21 cellular contexts compared by ENCODE assay signal in the genomic region with DNA sequence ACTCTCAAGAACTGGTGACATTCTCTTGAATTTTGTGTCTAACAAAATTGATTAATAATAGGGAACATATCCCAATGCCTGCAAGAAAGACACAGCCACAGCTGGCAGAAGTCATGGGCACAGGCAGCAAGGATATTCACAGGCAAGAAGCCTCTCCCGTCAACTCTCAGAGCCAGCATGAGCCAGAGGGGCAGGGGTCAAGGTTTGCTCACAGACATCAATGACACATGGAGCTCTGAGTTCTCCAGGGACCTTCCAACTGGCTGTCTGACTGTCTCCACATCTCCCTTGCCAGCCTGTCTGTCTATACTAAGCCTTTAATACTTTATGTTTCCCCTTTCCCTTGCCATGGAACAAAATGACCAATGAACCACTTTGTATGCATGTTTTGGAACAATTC.
"Had no signal": no experiment of that assay in that cellular context is flagged by ENCODE, and none has a peak within 500 bp of the region (broad histone marks: within the 10 kb centered on the region; RNA-seq: fewer than 3 reads in every experiment).

No MANE protein-coding gene starts in this region.

- DNase-seq: activated CD4-positive, alpha-beta T cell treated with anti-CD3 and anti-CD28 coated beads, Interleukin-2, amount 10 ng/mL, durations not matched to agents 24 days and 14 days; activated CD8-positive, alpha-beta T cell treated with anti-CD3 and anti-CD28 coated beads, Interleukin-2, amount 10 ng/mL, durations not matched to agents 7 days and 5 days; activated gamma-delta T cell treated with Interleukin-2 at 50 U/mL for 16 hours; brain microvascular endothelial cell; central memory CD4-positive, alpha-beta T cell; effector memory CD4-positive, alpha-beta T cell; hippocampal formation; kidney glomerular epithelial cell; left ventricle myocardium inferior; naive thymus-derived CD8-positive, alpha-beta T cell; pancreas; stimulated activated CD4-positive, alpha-beta T cell treated with anti-CD3 and anti-CD28 coated beads, Interleukin-2, amount 100 ng/mL, for 24 hours; stomach; upper lobe of left lung had no signal

- H3K27ac Mint-ChIP-seq: activated CD4-positive, alpha-beta T cell treated with anti-CD3 and anti-CD28 coated beads, Interleukin-2, amount 10 ng/mL, durations not matched to agents 24 days and 14 days; activated CD8-positive, alpha-beta T cell treated with anti-CD3 and anti-CD28 coated beads, Interleukin-2, amount 10 ng/mL, durations not matched to agents 7 days and 5 days; activated naive CD4-positive, alpha-beta T cell treated with anti-CD3 and anti-CD28 coated beads, Interleukin-2, amount 50 U/mL, for 24 hours; mesothelial cell of epicardium; stimulated activated effector memory CD8-positive, alpha-beta T cell treated with anti-CD3 and anti-CD28 coated beads, Interleukin-12 subunit alpha, Interleukin-12 subunit beta, amount 100 ng/mL, for 72 hours had no signal

- H3K4me1 Mint-ChIP-seq: activated naive CD4-positive, alpha-beta T cell treated with anti-CD3 and anti-CD28 coated beads, Interleukin-2, amount 50 U/mL, for 24 hours; naive thymus-derived CD8-positive, alpha-beta T cell had no signal

- H3K27me3 ChIP-seq: ascending aorta, brain microvascular endothelial cell, pancreas, stomach, upper lobe of left lung had no signal

- H3K9me3 ChIP-seq: ascending aorta, left ventricle myocardium inferior, pancreas, stomach, thoracic aorta, upper lobe of left lung had no signal

- H3K27me3 Mint-ChIP-seq: activated naive CD4-positive, alpha-beta T cell treated with anti-CD3 and anti-CD28 coated beads, Interleukin-2, amount 50 U/mL, for 24 hours had no signal

- H3K4me1 ChIP-seq: ascending aorta had no signal

- ATAC-seq: activated CD4-positive, CD25-positive, alpha-beta regulatory T cell treated with anti-CD3 and anti-CD28 coated beads, Interleukin-2, amount 50 U/mL, for 24 hours; activated CD8-positive, alpha-beta T cell treated with anti-CD3 and anti-CD28 coated beads, Interleukin-2, amount 10 ng/mL, durations not matched to agents 7 days and 5 days; naive thymus-derived CD8-positive, alpha-beta T cell; pancreas; stimulated activated effector memory CD8-positive, alpha-beta T cell treated with anti-CD3 and anti-CD28 coated beads, Interleukin-12 subunit alpha, Interleukin-12 subunit beta, amount 100 ng/mL, for 72 hours had no signal

- H3K4me3 Mint-ChIP-seq: activated CD4-positive, alpha-beta T cell treated with anti-CD3 and anti-CD28 coated beads, Interleukin-2, amount 10 ng/mL, durations not matched to agents 24 days and 14 days; activated CD8-positive, alpha-beta T cell treated with anti-CD3 and anti-CD28 coated beads, Interleukin-2, amount 10 ng/mL, durations not matched to agents 7 days and 5 days; activated naive CD4-positive, alpha-beta T cell treated with anti-CD3 and anti-CD28 coated beads, Interleukin-2, amount 50 U/mL, for 24 hours; mesothelial cell of epicardium; naive thymus-derived CD8-positive, alpha-beta T cell; stimulated activated effector memory CD8-positive, alpha-beta T cell treated with anti-CD3 and anti-CD28 coated beads, Interleukin-12 subunit alpha, Interleukin-12 subunit beta, amount 100 ng/mL, for 72 hours had no signal

- H3K36me3 ChIP-seq: ascending aorta, brain microvascular endothelial cell, left ventricle myocardium inferior, pancreas, stomach, thoracic aorta, upper lobe of left lung had no signal

- H3K27ac ChIP-seq: ascending aorta, brain microvascular endothelial cell, left ventricle myocardium inferior, skin epidermis, stomach, thoracic aorta, upper lobe of left lung had no signal

- H3K9me3 Mint-ChIP-seq: activated CD4-positive, alpha-beta T cell treated with anti-CD3 and anti-CD28 coated beads, Interleukin-2, amount 10 ng/mL, durations not matched to agents 24 days and 14 days; activated naive CD4-positive, alpha-beta T cell treated with anti-CD3 and anti-CD28 coated beads, Interleukin-2, amount 50 U/mL, for 24 hours; mesothelial cell of epicardium; naive thymus-derived CD8-positive, alpha-beta T cell; stimulated activated effector memory CD8-positive, alpha-beta T cell treated with anti-CD3 and anti-CD28 coated beads, Interleukin-12 subunit alpha, Interleukin-12 subunit beta, amount 100 ng/mL, for 72 hours had no signal

- H3K4me3 ChIP-seq: ascending aorta, left ventricle myocardium inferior, pancreas, skin epidermis, stomach, thoracic aorta, upper lobe of left lung had no signal

- H3K36me3 Mint-ChIP-seq: activated naive CD4-positive, alpha-beta T cell treated with anti-CD3 and anti-CD28 coated beads, Interleukin-2, amount 50 U/mL, for 24 hours; mesothelial cell of epicardium; naive thymus-derived CD8-positive, alpha-beta T cell; stimulated activated effector memory CD8-positive, alpha-beta T cell treated with anti-CD3 and anti-CD28 coated beads, Interleukin-12 subunit alpha, Interleukin-12 subunit beta, amount 100 ng/mL, for 72 hours had no signal
